In the genomic region with DNA sequence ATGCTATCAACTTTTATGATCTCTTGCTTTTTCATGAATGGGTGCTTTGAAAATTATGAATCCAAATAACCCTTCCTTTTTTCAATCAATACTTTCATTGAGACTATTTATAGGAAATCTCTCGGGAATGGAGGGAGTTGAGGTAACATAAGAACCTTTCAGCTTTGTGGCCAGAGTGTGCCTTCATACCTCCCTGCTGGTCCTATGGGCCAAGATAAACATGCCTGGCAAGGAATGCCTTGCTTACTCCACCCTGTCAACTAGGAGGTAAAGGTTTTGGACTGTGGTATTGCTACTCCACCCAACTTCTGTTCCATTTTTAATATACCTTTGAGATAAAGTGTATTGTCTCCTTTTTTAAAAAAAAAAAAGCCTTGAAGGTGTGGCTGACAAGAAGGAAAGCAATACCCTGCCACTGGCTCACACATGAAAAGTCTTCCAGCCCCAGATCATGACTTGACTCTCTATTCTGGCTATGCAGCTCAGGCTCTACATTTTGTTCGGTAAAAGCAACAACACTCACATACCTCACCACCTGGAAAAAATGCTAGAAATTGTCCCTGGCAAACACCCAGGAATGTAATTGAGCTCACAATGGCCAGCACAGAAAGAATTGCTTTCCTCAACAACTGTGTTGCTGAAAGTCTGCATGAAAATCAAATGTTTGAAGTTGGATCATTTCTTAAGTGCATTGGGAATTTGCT, we compare ENCODE assay signal across 18 cellular contexts. TPM values are rescaled to one million over a fixed set of nuclear protein-coding genes. Genes with fewer than 3 reads are reported as not detected.
DNase-seq lines count a peak whose midpoint lies in the region; ATAC-seq, FAIRE-seq and TF ChIP-seq lines count a peak whose summit lies in the region.
"Had no signal": no experiment of that assay in that cellular context is flagged by ENCODE, and none has a peak within 500 bp of the region (broad histone marks: within the 10 kb centered on the region; RNA-seq: fewer than 3 reads in every experiment).

No MANE protein-coding gene starts in this region.

- H3K4me2 ChIP-seq in astrocyte (ENCODE audit: low read length) = peak overlapping the region; percentile 45
- H3K4me2 ChIP-seq: BLaER1, KMS-11 had no signal

- DNase-seq in astrocyte (ENCODE audit: low read depth) = peak; percentile 86
- peak; percentile 63 for DNase-seq in skeletal muscle cell (ENCODE audit: low read depth)
- DNase-seq in SHP77 (lab: John Stamatoyannopoulos, UW) = no peak
- no peak for DNase-seq in NCI-H2107 treated with DMSO at 0.1 percent for 48 hours (lab: John Stamatoyannopoulos, UW; ENCODE audit: unreplicated experiment)
- DNase-seq in stimulated activated CD4-positive, alpha-beta T cell treated with anti-CD3 and anti-CD28 coated beads, Interleukin-4, amount 100 ng/mL, for 24 hours = no peak
- DNase-seq: activated CD4-positive, alpha-beta T cell treated with anti-CD3 and anti-CD28 coated beads for 4 hours; activated naive CD8-positive, alpha-beta T cell treated with anti-CD3 and anti-CD28 coated beads, Interleukin-2, amount 50 U/mL, for 24 hours; activated T-cell treated with anti-CD3 and anti-CD28 coated beads, Interleukin-2, amount 50 U/mL, for 24 hours; DMS53; mucosa of descending colon; NCI-H187; NCI-H526 treated with DMSO at 0.1 percent for 48 hours; pancreas had no signal

- H3K9me3 Mint-ChIP-seq in astrocyte (ENCODE audit: unreplicated experiment) = no peaks in the 10 kb centered on the region
- H3K9me3 Mint-ChIP-seq: activated naive CD8-positive, alpha-beta T cell treated with anti-CD3 and anti-CD28 coated beads, Interleukin-2, amount 50 U/mL, for 24 hours; activated T-cell treated with anti-CD3 and anti-CD28 coated beads, Interleukin-2, amount 50 U/mL, for 24 hours had no signal

- no peak overlapping the region for H3K4me3 Mint-ChIP-seq in astrocyte (ENCODE audit: unreplicated experiment)
- H3K4me3 Mint-ChIP-seq: activated naive CD8-positive, alpha-beta T cell treated with anti-CD3 and anti-CD28 coated beads, Interleukin-2, amount 50 U/mL, for 24 hours; activated T-cell treated with anti-CD3 and anti-CD28 coated beads, Interleukin-2, amount 50 U/mL, for 24 hours had no signal

- TF ChIP-seq POLR2A in gastroesophageal sphincter (IDR thresholded peaks at IDR 0.05) = no peak

- peak overlapping the region; percentile 42 for H3K27ac Mint-ChIP-seq in astrocyte (ENCODE audit: unreplicated experiment)
- H3K27ac Mint-ChIP-seq: activated naive CD8-positive, alpha-beta T cell treated with anti-CD3 and anti-CD28 coated beads, Interleukin-2, amount 50 U/mL, for 24 hours; activated T-cell treated with anti-CD3 and anti-CD28 coated beads, Interleukin-2, amount 50 U/mL, for 24 hours had no signal

- H2AFZ ChIP-seq in astrocyte (ENCODE audit: low read depth, low read length) = no peak overlapping the region

- peaks cover 65% of the 10 kb centered on the region for H3K79me2 ChIP-seq in astrocyte (ENCODE audit: insufficient read depth, low read length)

- H3K36me3 ChIP-seq in HEK293 (ENCODE audit: control insufficient read depth in 2 of 2, insufficient read depth in 1 of 2, low read length in 2 of 2) = no peaks in the 10 kb centered on the region
- peaks cover 2% of the 10 kb centered on the region for H3K36me3 ChIP-seq in astrocyte (ENCODE audit: insufficient read depth, low read length)
- H3K36me3 ChIP-seq in gastroesophageal sphincter = no peaks in the 10 kb centered on the region
- H3K36me3 ChIP-seq: BLaER1, pancreas had no signal

- ATAC-seq in gastroesophageal sphincter (peak; percentile 44), HG02588 (IDR thresholded peaks at IDR 0.05; ENCODE audit: unreplicated experiment) (no peak)
- ATAC-seq: activated naive CD8-positive, alpha-beta T cell treated with anti-CD3 and anti-CD28 coated beads, Interleukin-2, amount 50 U/mL, for 24 hours; mucosa of descending colon; pancreas had no signal

- no peak overlapping the region for H3K9ac ChIP-seq in astrocyte (ENCODE audit: low read length)
- H3K9ac ChIP-seq: BLaER1, KMS-11 had no signal

- no peak for TF ChIP-seq EP300 in gastroesophageal sphincter (IDR thresholded peaks at IDR 0.05)

- POLR2A ChIA-PET in HEK293 (lab: Yijun Ruan, JAX) = interaction anchor here (0.6 kb wide), 1 partner anchor 93 kb away, joined by 3 read pairs; no protein-coding TSS in a partner anchor

- H3K4me1 ChIP-seq in HEK293 (ENCODE audit: control insufficient read depth, insufficient read depth, low read length) (no peaks in the 10 kb centered on the region), astrocyte (ENCODE audit: insufficient read depth, low read length) (peaks cover 31% of the 10 kb centered on the region), gastroesophageal sphincter (peaks cover 6 to 28% (median 11%) of the 10 kb centered on the region in 3 donors)
- H3K4me1 ChIP-seq: BLaER1, pancreas had no signal

- TF ChIP-seq CTCF in HEK293 (tag by site-specific recombination; IDR thresholded peaks at IDR 0.05) (no peak), astrocyte (IDR thresholded peaks at IDR 0.05; ENCODE audit: insufficient read depth, low read depth, low read length) (no peak), gastroesophageal sphincter (IDR thresholded peaks at IDR 0.05) (no peak)

- H3K27ac ChIP-seq in HEK293 (ENCODE audit: extremely low read depth, low read depth, low read length) (no peak overlapping the region), astrocyte (ENCODE audit: low read depth, low read length) (peak overlapping the region; percentile 39), gastroesophageal sphincter (peak overlapping the region; percentile 69 to 77 (median 71))
- H3K27ac ChIP-seq: BLaER1, KMS-11, pancreas had no signal

- CTCF ChIA-PET in HEK293 (lab: Yijun Ruan, JAX) = interaction anchor here (0.6 to 1.1 kb wide), 4 partner anchors 9 to 44 kb away, joined by 3 to 4 read pairs (median 4); no protein-coding TSS in a partner anchor

- FAIRE-seq in astrocyte (lab: Jason Lieb, UNC) = peak; percentile 62
- FAIRE-seq: pancreas had no signal

- no peaks in the 10 kb centered on the region for H3K27me3 ChIP-seq in astrocyte (ENCODE audit: insufficient read depth, low read length)
- no peaks in the 10 kb centered on the region for H3K27me3 ChIP-seq in gastroesophageal sphincter
- H3K27me3 ChIP-seq: BLaER1, pancreas had no signal

- H3K4me3 ChIP-seq in HEK293 (ENCODE audit: low read depth, low read length) (no peak overlapping the region), astrocyte (ENCODE audit: insufficient read depth, low read depth, low read length) (no peak overlapping the region), gastroesophageal sphincter (no peak overlapping the region), skeletal muscle cell (ENCODE audit: low read depth, low read length) (no peak overlapping the region)
- H3K4me3 ChIP-seq: BLaER1, mucosa of descending colon, pancreas had no signal

- H3K9me3 ChIP-seq in HEK293 (ENCODE audit: control insufficient read depth, insufficient read depth, low read depth, low read length) (no peaks in the 10 kb centered on the region), astrocyte (ENCODE audit: insufficient read depth, low read depth, low read length) (no peaks in the 10 kb centered on the region), gastroesophageal sphincter (no peaks in the 10 kb centered on the region)
- H3K9me3 ChIP-seq: BLaER1, mucosa of descending colon, pancreas had no signal

- no peaks in the 10 kb centered on the region for H3K27me3 Mint-ChIP-seq in astrocyte (ENCODE audit: low read depth, unreplicated experiment)

- WGBS in gastroesophageal sphincter (ENCODE audit: low coverage in 1 of 2), 2 donors = 20 to 33% methylated on average over 2 of the region's 2 CpGs

- H4K20me1 ChIP-seq in astrocyte (ENCODE audit: insufficient read depth, low read length) = peaks cover 3% of the 10 kb centered on the region
- H4K20me1 ChIP-seq: BLaER1 had no signal

- H3K4me1 Mint-ChIP-seq in astrocyte (ENCODE audit: low read depth, unreplicated experiment) = peaks cover 48% of the 10 kb centered on the region
- H3K4me1 Mint-ChIP-seq: activated naive CD8-positive, alpha-beta T cell treated with anti-CD3 and anti-CD28 coated beads, Interleukin-2, amount 50 U/mL, for 24 hours had no signal

- H3K36me3 Mint-ChIP-seq in astrocyte (ENCODE audit: low read depth, unreplicated experiment) = peaks cover 1% of the 10 kb centered on the region

TF ChIP-seq in HEK293, 187 proteins besides CTCF, POLR2A, EP300 and RAD21:
- TF ChIP-seq KLF1 (tag by site-specific recombination; IDR thresholded peaks at IDR 0.05) (peak; percentile 41; the same call in 1 of the 2 replicates), WT1 (tag by site-specific recombination; IDR thresholded peaks at IDR 0.05) (peak; percentile 13; the same call in 1 of the 2 replicates), SP7 (tag by site-specific recombination; IDR thresholded peaks at IDR 0.05) (no peak)

RNA-seq across cellular contexts. Expression of gene COL8A1, which starts 35.8 kb away (rescaled TPM):
- total RNA-seq in astrocyte (118 and 123 TPM in 2 replicates), gastroesophageal sphincter (100 to 1,000 TPM in 2 of 4 donors, 10 to 100 TPM in 2; 20.3 to 136 (median 80.1) TPM)

Comparison
In these comparisons a context has a peak if more than half of its experiments do, and no peak if none do; other contexts are left out.
1. DNase-seq: peak in astrocyte (single experiment) and skeletal muscle cell (single experiment); none in SHP77 (0 of 2), NCI-H2107 treated with DMSO at 0.1 percent for 48 hours (single experiment) and stimulated activated CD4-positive, alpha-beta T cell treated with anti-CD3 and anti-CD28 coated beads, Interleukin-4, amount 100 ng/mL, for 24 hours (single experiment).